ENCODE assay signal across 8 cellular contexts in genomic region chr12:125203145-125203765, GRCh38. TPM values are rescaled to one million over a fixed set of nuclear protein-coding genes. Genes with fewer than 3 reads are reported as not detected.
DNase-seq lines count a peak whose midpoint lies in the region; ATAC-seq and TF ChIP-seq lines count a peak whose summit lies in the region.

No MANE protein-coding gene starts in this region.

- H3K4me3 ChIP-seq in HCT116 (replicated peaks in 1 of 2; ENCODE audit: low read depth in 1 of 2, low read length in 2 of 2) (no peak overlapping the region), lower lobe of right lung (no peak overlapping the region)

- H3K9ac ChIP-seq in HCT116 (ENCODE audit: low read length): no peak overlapping the region

- in situ Hi-C loops in SK-MEL-5 (cut with HindIII; ENCODE audit: low pct_unique_long_range_greater_than_20kb, low sequenced_read_pairs): no loop called here

- H3K4me1 ChIP-seq in HCT116 (ENCODE audit: control insufficient read depth in 1 of 2, insufficient read depth in 2 of 2, low read length in 2 of 2) (no peaks in the 10 kb centered on the region), lower lobe of right lung (no peaks in the 10 kb centered on the region)

- RAD21 ChIA-PET in HCT116 (lab: Charles Lee; ENCODE audit: low non-redundant PET in 1 of 2, low total read pairs in 2 of 2, uncharacterized antibody in 2 of 2, unreplicated experiment in 2 of 2): no interaction called here

- H3K36me3 ChIP-seq in HCT116 (ENCODE audit: control insufficient read depth in 1 of 2, insufficient read depth in 2 of 2, low read length in 2 of 2) (no peaks in the 10 kb centered on the region), lower lobe of right lung (no peaks in the 10 kb centered on the region)

- no peak for TF ChIP-seq POLR2A in HCT116 (IDR thresholded peaks at IDR 0.05; ENCODE audit: borderline replicate concordance, extremely low read depth, insufficient read depth, insufficient read length)

- H3K9me3 ChIP-seq in HCT116 (ENCODE audit: control insufficient read depth in 1 of 2, insufficient read depth in 1 of 2, low read depth in 1 of 2, low read length in 2 of 2) (no peaks in the 10 kb centered on the region), lower lobe of right lung (no peaks in the 10 kb centered on the region)

- TF ChIP-seq CTCF in HCT116 (IDR thresholded peaks at IDR 0.05 in 2 of 3, conservative IDR thresholded peaks at IDR 0.05 in 1 of 3; ENCODE audit: borderline replicate concordance in 1 of 3, insufficient read depth in 1 of 3, low read depth in 2 of 3, low read length in 2 of 3) (peak; percentile 54 to 71 (median 69); a peak in 5 of 6 replicates), lower lobe of right lung (IDR thresholded peaks at IDR 0.05) (peak; percentile 38)

- H3K9me2 ChIP-seq in HCT116 (ENCODE audit: insufficient read depth): no peaks in the 10 kb centered on the region

- no TSS peak for BruUV-seq in HCT116 (replicated peaks; lab: Mats Ljungman, UMichigan)

- no peak overlapping the region for H3K4me2 ChIP-seq in HCT116 (ENCODE audit: low read length)

- H4K20me1 ChIP-seq in HCT116 (ENCODE audit: insufficient read depth): no peaks in the 10 kb centered on the region

- POLR2A ChIA-PET in HCT116 (lab: Charles Lee): no interaction called here

- ATAC-seq in HCT116: peak; percentile 74
- ATAC-seq in lower lobe of right lung: no peak
- no peak for ATAC-seq in GM19035 (IDR thresholded peaks at IDR 0.05; ENCODE audit: unreplicated experiment)
- ATAC-seq in GM19467 (IDR thresholded peaks at IDR 0.05; ENCODE audit: unreplicated experiment): no peak

- H3K27ac ChIP-seq in HCT116 (ENCODE audit: low read depth, low read length) (no peak overlapping the region), lower lobe of right lung (no peak overlapping the region)

- peaks cover 64% of the 10 kb centered on the region for H3K27me3 ChIP-seq in HCT116 (ENCODE audit: insufficient read depth, low read length)
- H3K27me3 ChIP-seq in lower lobe of right lung (ENCODE audit: low read depth): peaks cover 7% of the 10 kb centered on the region

- TF ChIP-seq RAD21 in HCT116 (IDR thresholded peaks at IDR 0.05; ENCODE audit: low read depth): peak; percentile 59

- CTCF ChIA-PET in HCT116 (lab: Charles Lee): interaction anchor here (1.0 to 1.8 kb wide), 6 partner anchors 10 to 1581 kb away, joined by 3 to 6 read pairs (median 3); no protein-coding TSS in a partner anchor

- H3K79me2 ChIP-seq in HCT116 (ENCODE audit: insufficient read depth, low read length): no peaks in the 10 kb centered on the region

- intact Hi-C loops in HCT116 (cut with micrococcal nuclease) (no loop called here), lower lobe of right lung (cut with DNase I) (no loop called here)

- H2AFZ ChIP-seq in HCT116 (ENCODE audit: low read depth, low read length, poor library complexity, severe bottlenecking): no peak overlapping the region

- peak; percentile 14 for DNase-seq in EH (ENCODE audit: low read depth)
- no peak for DNase-seq in HCT116 (ENCODE audit: low read depth, low spot score)
- peak; percentile 62 for DNase-seq in SK-MEL-5 (ENCODE audit: low read depth, low spot score)
- no peak for DNase-seq in lower lobe of right lung
- no peak for DNase-seq in DMS153 (lab: John Stamatoyannopoulos, UW)
- DNase-seq in middle frontal gyrus (ENCODE audit: extremely low spot score, low spot score): no peak

TF ChIP-seq in HCT116, 20 proteins besides CTCF, POLR2A, EP300 and RAD21:
- TF ChIP-seq EZH2phosphoT487 (IDR thresholded peaks at IDR 0.05; ENCODE audit: borderline replicate concordance): no peak
- TF ChIP-seq SP1 (IDR thresholded peaks at IDR 0.05; ENCODE audit: low read depth): no peak
- no peak for TF ChIP-seq POLR2AphosphoS5 (IDR thresholded peaks at IDR 0.05; ENCODE audit: low read depth, low read length)
- TF ChIP-seq TCF7L2 (IDR thresholded peaks at IDR 0.05; ENCODE audit: borderline replicate concordance, extremely low read depth, insufficient read depth, insufficient read length): no peak

RNA-seq across cellular contexts. Expression of gene TMEM132B, which starts 17.1 kb away (rescaled TPM):
- total RNA-seq in HCT116 (2021; ENCODE audit: unreplicated experiment) (2.5 TPM), lower lobe of right lung (0.09 TPM)
- polyA plus RNA-seq in HCT116 (2012): 0.87 and 0.94 TPM in 2 replicates
- 6.1 and 6.8 TPM in 2 replicates for total RNA-seq in SK-MEL-5 (2014; rRNA removed; shearing (Covaris generic))
- polyA plus RNA-seq in SK-MEL-5 (2015; cell fraction: cytosol; rRNA removed): 3.4 and 4.3 TPM in 2 replicates
- 3.3 and 5.2 TPM in 2 replicates for polyA plus RNA-seq in SK-MEL-5 (2015; cell fraction: nucleus; rRNA removed)

Comparison
In these comparisons a context has a peak if more than half of its experiments do, and no peak if none do; other contexts are left out.
1. DNase-seq: peak in EH (single experiment) and SK-MEL-5 (single experiment); none in HCT116 (single experiment), lower lobe of right lung (single experiment), DMS153 (single experiment) and middle frontal gyrus (single experiment).